Comparison of ENCODE assay signal across 2 cellular contexts in the genomic region with DNA sequence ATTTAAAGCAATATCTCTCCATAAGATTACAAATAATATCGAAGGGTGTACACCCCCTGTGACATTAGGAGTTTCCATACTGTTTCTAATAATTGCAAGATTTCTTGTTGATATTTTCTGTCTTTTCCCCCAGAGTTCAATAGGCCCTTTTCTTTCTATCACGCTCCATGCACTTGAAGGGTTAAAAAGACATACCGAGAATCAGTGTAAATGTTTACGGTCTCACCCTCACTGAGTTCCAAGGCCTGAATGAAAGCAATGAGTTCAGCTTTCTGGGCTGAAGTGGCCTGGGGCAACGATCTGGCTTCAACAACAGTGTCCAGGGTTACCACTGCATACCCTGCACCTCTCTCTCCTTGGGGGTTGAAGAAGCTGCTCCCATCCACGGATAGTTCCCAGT. TPM values are rescaled to one million over a fixed set of nuclear protein-coding genes. Genes with fewer than 3 reads are reported as not detected.
"Had no signal": no experiment of that assay in that cellular context is flagged by ENCODE, and none has a peak within 500 bp of the region (broad histone marks: within the 10 kb centered on the region; RNA-seq: fewer than 3 reads in every experiment).

No MANE protein-coding gene starts in this region.

RNA-seq across cellular contexts. Expression of a gene that starts 36.0 kb away (rescaled TPM):
- total RNA-seq: progenitor cell of endocrine pancreas had no signal
- polyA plus RNA-seq: neural cell had no signal
